Comparison of ENCODE assay signal across 16 cellular contexts in genomic region chr10:111323567-111323966, GRCh38.
DNase-seq lines count a peak whose midpoint lies in the region; ATAC-seq, FAIRE-seq and TF ChIP-seq lines count a peak whose summit lies in the region.
"Had no signal": no experiment of that assay in that cellular context is flagged by ENCODE, and none has a peak within 500 bp of the region (broad histone marks: within the 10 kb centered on the region; RNA-seq: fewer than 3 reads in every experiment).

No MANE protein-coding gene starts in this region.

- H3K27ac Mint-ChIP-seq in stimulated activated naive CD8-positive, alpha-beta T cell treated with anti-CD3 and anti-CD28 coated beads, Interleukin-15, amount 100 ng/mL, for 72 hours = no peak overlapping the region
- H3K27ac Mint-ChIP-seq: activated CD8-positive, alpha-beta T cell treated with anti-CD3 and anti-CD28 coated beads, Interleukin-2, amount 10 ng/mL, durations not matched to agents 7 days and 5 days; effector memory CD8-positive, alpha-beta T cell had no signal

- TF ChIP-seq CTCF in fibroblast of villous mesenchyme (IDR thresholded peaks at IDR 0.05; ENCODE audit: insufficient read depth, low read depth, low read length) = peak; percentile 25

- DNase-seq in ELR (ENCODE audit: low read depth) (peak; percentile 3), NCI-H82 (lab: John Stamatoyannopoulos, UW) (peak; percentile 53), fibroblast of villous mesenchyme (ENCODE audit: low read depth) (peak; percentile 3), dedifferentiated amniotic fluid mesenchymal stem cell (ENCODE audit: extremely low spot score) (no peak)
- no peak for DNase-seq in stimulated activated naive CD8-positive, alpha-beta T cell treated with anti-CD3 and anti-CD28 coated beads, Interleukin-15, amount 100 ng/mL, for 72 hours
- DNase-seq in stimulated activated CD4-positive, alpha-beta T cell treated with anti-CD3 and anti-CD28 coated beads, Interleukin-1b, Interleukin-23, amount 100 ng/mL, for 48 hours = no peak
- DNase-seq: activated CD8-positive, alpha-beta T cell treated with anti-CD3 and anti-CD28 coated beads, Interleukin-2, amount 10 ng/mL, durations not matched to agents 7 days and 5 days; brain microvascular endothelial cell; effector memory CD8-positive, alpha-beta T cell; GF-D8; right cardiac atrium; stimulated activated naive CD8-positive, alpha-beta T cell treated with anti-CD3 and anti-CD28 coated beads, Interleukin-15, Interleukin-2, amounts not matched to agents 100 U/mL and 50 U/mL, for 24 hours; T-helper 2 cell had no signal

- no peak overlapping the region for H3K4me3 Mint-ChIP-seq in stimulated activated naive CD8-positive, alpha-beta T cell treated with anti-CD3 and anti-CD28 coated beads, Interleukin-15, amount 100 ng/mL, for 72 hours
- H3K4me3 Mint-ChIP-seq: activated CD8-positive, alpha-beta T cell treated with anti-CD3 and anti-CD28 coated beads, Interleukin-2, amount 10 ng/mL, durations not matched to agents 7 days and 5 days; effector memory CD8-positive, alpha-beta T cell had no signal

- peaks cover 44% of the 10 kb centered on the region for H3K27me3 Mint-ChIP-seq in stimulated activated naive CD8-positive, alpha-beta T cell treated with anti-CD3 and anti-CD28 coated beads, Interleukin-15, amount 100 ng/mL, for 72 hours

- no peaks in the 10 kb centered on the region for H3K4me1 Mint-ChIP-seq in stimulated activated naive CD8-positive, alpha-beta T cell treated with anti-CD3 and anti-CD28 coated beads, Interleukin-15, amount 100 ng/mL, for 72 hours

- ATAC-seq in GM18868 (IDR thresholded peaks at IDR 0.05; ENCODE audit: unreplicated experiment) = no peak
- no peak for ATAC-seq in stimulated activated naive CD8-positive, alpha-beta T cell treated with anti-CD3 and anti-CD28 coated beads, Interleukin-15, amount 100 ng/mL, for 72 hours
- ATAC-seq: activated CD8-positive, alpha-beta T cell treated with anti-CD3 and anti-CD28 coated beads, Interleukin-2, amount 10 ng/mL, durations not matched to agents 7 days and 5 days; effector memory CD8-positive, alpha-beta T cell; right cardiac atrium; stimulated activated naive CD8-positive, alpha-beta T cell treated with anti-CD3 and anti-CD28 coated beads, Interleukin-15, Interleukin-2, amounts not matched to agents 100 U/mL and 50 U/mL, for 24 hours had no signal

- H3K9me3 Mint-ChIP-seq in stimulated activated naive CD8-positive, alpha-beta T cell treated with anti-CD3 and anti-CD28 coated beads, Interleukin-15, amount 100 ng/mL, for 72 hours = no peaks in the 10 kb centered on the region
- H3K9me3 Mint-ChIP-seq: effector memory CD8-positive, alpha-beta T cell had no signal

- peak; percentile 68 for FAIRE-seq in A204.1 (lab: Jason Lieb, UNC)

- H3K4me3 ChIP-seq in fibroblast of villous mesenchyme (ENCODE audit: low read depth, low read length) = no peak overlapping the region
- H3K4me3 ChIP-seq: BLaER1 had no signal

Comparison
In these comparisons a context has a peak if more than half of its experiments do, and no peak if none do; other contexts are left out.
1. DNase-seq: peak in ELR (single experiment), NCI-H82 (single experiment) and fibroblast of villous mesenchyme (single experiment); none in dedifferentiated amniotic fluid mesenchymal stem cell (single experiment), stimulated activated naive CD8-positive, alpha-beta T cell treated with anti-CD3 and anti-CD28 coated beads, Interleukin-15, amount 100 ng/mL, for 72 hours (0 of 2) and stimulated activated CD4-positive, alpha-beta T cell treated with anti-CD3 and anti-CD28 coated beads, Interleukin-1b, Interleukin-23, amount 100 ng/mL, for 48 hours (single experiment).